In the genomic region with DNA sequence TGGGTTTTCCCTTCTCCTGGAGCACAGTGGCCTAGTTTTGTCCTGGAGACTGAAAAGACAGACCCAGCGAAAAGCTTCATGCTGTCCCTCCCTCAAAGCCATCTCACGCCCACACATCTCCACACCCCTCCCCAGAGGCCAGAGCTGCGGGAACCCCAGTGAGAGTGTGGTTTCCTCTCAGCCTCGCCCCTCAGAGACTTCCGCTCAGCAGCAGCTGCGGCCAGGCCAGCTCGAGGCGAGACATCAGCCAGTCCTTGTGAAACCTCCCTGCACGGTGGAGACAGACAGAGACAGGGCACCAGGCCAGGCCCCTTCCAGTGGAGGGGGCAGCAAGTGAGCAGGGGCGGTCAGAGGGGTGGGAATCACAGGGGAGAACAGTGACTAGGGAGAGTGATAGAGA, we compare ENCODE assay signal across 8 cellular contexts.
DNase-seq lines count a peak whose midpoint lies in the region; ATAC-seq, FAIRE-seq and TF ChIP-seq lines count a peak whose summit lies in the region.

No MANE protein-coding gene starts in this region.

- H4K20me1 ChIP-seq in GM12878 (ENCODE audit: control insufficient read depth, insufficient read depth), result no peaks in the 10 kb centered on the region; the same call in none of the 2 replicates

- no peak overlapping the region; the same call in 1 of the 2 replicates for H3K27ac ChIP-seq in GM12878 (ENCODE audit: control insufficient read depth, insufficient read depth)

- H3K4me1 ChIP-seq in GM12878 (ENCODE audit: control insufficient read depth, insufficient read depth, low read length), result peaks cover 21% of the 10 kb centered on the region

- SMC1A ChIA-PET in GM12878 (lab: Charles Lee; ENCODE audit: uncharacterized antibody, unreplicated experiment), result interaction anchor here (0.6 to 3.2 kb wide), 9 partner anchors 12 to 453 kb away, joined by 3 to 39 read pairs (median 6); no protein-coding TSS in a partner anchor

- peak overlapping the region; percentile 82 for H3K4me2 ChIP-seq in GM12878 (ENCODE audit: control insufficient read depth, insufficient read depth)

- no peaks in the 10 kb centered on the region; a peak in 2 of 4 replicates for H3K27me3 ChIP-seq in GM12878 (replicated peaks in 1 of 2; ENCODE audit: control insufficient read depth in 2 of 2, insufficient read depth in 2 of 2, low read length in 1 of 2)

- intact Hi-C loops in GM12878 (cut with micrococcal nuclease; ENCODE audit: unreplicated experiment) (loop anchor here (1.0 to 10.0 kb wide), 3 partner anchors 12 to 76 kb away; partner anchors contain the start of gene TNRC6C), lower leg skin (cut with DNase I; ENCODE audit: low total_unique reads) (no loop called here)

- FAIRE-seq in GM12878 (lab: Jason Lieb, UNC), result peak; percentile 96

- peak overlapping the region; percentile 4; the same call in 1 of the 2 replicates for H3K4me3 ChIP-seq in GM12878
- H3K4me3 ChIP-seq in lower leg skin (ENCODE audit: low read depth, poor library complexity, severe bottlenecking), result no peak overlapping the region

- no peak overlapping the region for H3K9ac ChIP-seq in GM12878 (ENCODE audit: control insufficient read depth, insufficient read depth, low read length)

- CTCF ChIA-PET in GM12878 (lab: Yijun Ruan, JAX), result interaction anchor here (0.7 to 2.9 kb wide), 7 partner anchors 11 to 139 kb away, joined by 3 to 21 read pairs (median 4); no protein-coding TSS in a partner anchor

- ATAC-seq in HG03432 (IDR thresholded peaks at IDR 0.05; ENCODE audit: unreplicated experiment) (peak; percentile 82), GM12878 (peak; percentile 96)

- no peaks in the 10 kb centered on the region for H3K79me2 ChIP-seq in GM12878 (ENCODE audit: control insufficient read depth, insufficient read depth, low read length)

- H2AFZ ChIP-seq in GM12878 (ENCODE audit: control insufficient read depth, low read depth, low read length), result no peak overlapping the region; the same call in 1 of the 2 replicates

- no peaks in the 10 kb centered on the region for H3K36me3 ChIP-seq in GM12878 (ENCODE audit: control insufficient read depth in 2 of 2, insufficient read depth in 2 of 2, low read length in 1 of 2)

- peak; percentile 70 to 90; a peak in 3 of 4 replicates for TF ChIP-seq EP300 in GM12878 (IDR thresholded peaks at IDR 0.05; ENCODE audit: borderline replicate concordance in 1 of 2, control insufficient read depth in 1 of 2, low read depth in 2 of 2, low read length in 2 of 2)

- no peak for TF ChIP-seq POLR2A in GM12878 (IDR thresholded peaks at IDR 0.05; ENCODE audit: low read depth, low read length)
- TF ChIP-seq POLR2A in lower leg skin (IDR thresholded peaks at IDR 0.05), result no peak

- WGBS in GM12878 (ENCODE audit: insufficient coverage, insufficient replicate concordance, low lambda C conversion rate, missing lambda C conversion rate), result 3% methylated on average over 9 of the region's 10 CpGs
- WGBS in lower leg skin, 2 donors, result 8 to 14% methylated on average over 10 of the region's 10 CpGs

- no TSS peak for BruUV-seq in GM12878 (replicated peaks; lab: Mats Ljungman, UMichigan)

- RAD21 ChIA-PET in GM12878 (lab: Charles Lee; ENCODE audit: unreplicated experiment), result interaction anchor here (0.6 to 2.7 kb wide), 10 partner anchors 12 to 522 kb away, joined by 3 to 40 read pairs (median 8); partner anchors contain the start of gene TNRC6C

- peak; percentile 29; the same call in 1 of the 2 replicates for TF ChIP-seq RAD21 in GM12878 (IDR thresholded peaks at IDR 0.05; ENCODE audit: insufficient read depth, low read depth, low read length)

- H3K9me3 ChIP-seq in GM12878 (replicated peaks; ENCODE audit: control insufficient read depth, insufficient read depth, low read length), result peaks cover 8% of the 10 kb centered on the region; the same call in 1 of the 3 replicates

- POLR2A ChIA-PET in GM12878 (lab: Charles Lee), result interaction anchor here (0.6 to 2.1 kb wide), 7 partner anchors 11 to 330 kb away, joined by 3 to 21 read pairs (median 9); partner anchors contain the start of gene TNRC6C

- in situ Hi-C loops in GM12878 (cut with MboI), result no loop called here

- peak in 3 of 4 experiments; percentile 25 to 43 (median 31) for DNase-seq in activated naive CD4-positive, alpha-beta T cell (lab: John Stamatoyannopoulos, UW)
- DNase-seq in activated naive CD4-positive, alpha-beta T cell treated with anti-CD3 and anti-CD28 coated beads, Interleukin-2, amount 50 U/mL, for 16 hours, result no peak
- DNase-seq in T-helper 22 cell (ENCODE audit: low read depth), result peak; percentile 59
- peak; percentile 89 for DNase-seq in GM12878 (ENCODE audit: low read depth, low spot score)
- DNase-seq in lower leg skin (ENCODE audit: low spot score in 2 of 2), result peak; percentile 76 to 95
- peak; percentile 50 to 61 for DNase-seq in stimulated activated CD8-positive, alpha-beta memory T cell treated with anti-CD3 and anti-CD28 coated beads, Interleukin-15, amount 100 ng/mL, for 4 hours (ENCODE audit: low read depth in 2 of 2)
- no peak for DNase-seq in NCI-H1092 (lab: John Stamatoyannopoulos, UW)

- TF ChIP-seq CTCF in GM12878 (IDR thresholded peaks at IDR 0.05 in 2 of 3, conservative IDR thresholded peaks at IDR 0.05 in 1 of 3; ENCODE audit: control insufficient read depth in 2 of 3, extremely low read depth in 1 of 3, insufficient read depth in 1 of 3, low read depth in 3 of 3, low read length in 3 of 3) (no peak), lower leg skin (IDR thresholded peaks at IDR 0.05) (no peak)

TF ChIP-seq in GM12878, 131 proteins besides CTCF, POLR2A, EP300 and RAD21 (continues in another document):
- TF ChIP-seq NRF1 (conservative IDR thresholded peaks at IDR 0.05; ENCODE audit: low read depth, low read length) (no peak), JUNB (IDR thresholded peaks at IDR 0.05) (no peak), MYC (IDR thresholded peaks at IDR 0.05; ENCODE audit: insufficient read depth, insufficient read length, insufficient replicate concordance, low read length, severe bottlenecking) (no peak), MTA3 (IDR thresholded peaks at IDR 0.05; ENCODE audit: borderline replicate concordance, low read length) (no peak; the same call in 1 of the 2 replicates), MEF2B (IDR thresholded peaks at IDR 0.05; ENCODE audit: partially characterized antibody, poor library complexity, severe bottlenecking) (peak; percentile 99), MLLT1 (IDR thresholded peaks at IDR 0.05) (peak; percentile 87), ZNF622 (IDR thresholded peaks at IDR 0.05) (no peak), KAT2A (conservative IDR thresholded peaks at IDR 0.05; ENCODE audit: control insufficient read depth, low read depth, low read length) (no peak), REST (IDR thresholded peaks at IDR 0.05; ENCODE audit: low read depth, low read length) (no peak), ELK1 (IDR thresholded peaks at IDR 0.05; ENCODE audit: low read depth, low read length) (peak; percentile 62), TBL1XR1 (IDR thresholded peaks at IDR 0.05; ENCODE audit: low read depth, low read length) (peak; percentile 96), TAF1 (IDR thresholded peaks at IDR 0.05; ENCODE audit: borderline replicate concordance, low read depth, low read length) (0 out of 2 replicates have a peak, but pooled peaks have one; percentile 32), PML (IDR thresholded peaks at IDR 0.05; ENCODE audit: low read length) (no peak), CHD1 (IDR thresholded peaks at IDR 0.05; ENCODE audit: low read depth, low read length) (no peak)

Comparison
In these comparisons a context has a peak if more than half of its experiments do, and no peak if none do; other contexts are left out.
1. DNase-seq: peak in activated naive CD4-positive, alpha-beta T cell (3 of 4), T-helper 22 cell (single experiment), GM12878 (single experiment), lower leg skin (2 of 2) and stimulated activated CD8-positive, alpha-beta memory T cell treated with anti-CD3 and anti-CD28 coated beads, Interleukin-15, amount 100 ng/mL, for 4 hours (2 of 2); none in activated naive CD4-positive, alpha-beta T cell treated with anti-CD3 and anti-CD28 coated beads, Interleukin-2, amount 50 U/mL, for 16 hours (single experiment) and NCI-H1092 (single experiment).